ENCODE assay signal across 6 cellular contexts in genomic region chr4:133585323-133585722, GRCh38.
"Had no signal": no experiment of that assay in that cellular context is flagged by ENCODE, and none has a peak within 500 bp of the region (broad histone marks: within the 10 kb centered on the region; RNA-seq: fewer than 3 reads in every experiment).

No MANE protein-coding gene starts in this region.

- H3K9me3 Mint-ChIP-seq: HFFc6, IgD-negative memory B cell had no signal

- H3K9me3 ChIP-seq: HAP-1 had no signal

- H3K27me3 Mint-ChIP-seq: IgD-negative memory B cell had no signal

- H3K27ac ChIP-seq: HL-60 had no signal

- DNase-seq: HFFc6 had no signal

- H3K4me3 ChIP-seq: GM23338, HAP-1 had no signal

- FAIRE-seq: HepG2 had no signal

- H3K4me2 ChIP-seq: GM23338 had no signal

- H3K36me3 Mint-ChIP-seq: IgD-negative memory B cell had no signal

- H3K27ac Mint-ChIP-seq: GM23338, HFFc6, IgD-negative memory B cell had no signal

- H3K36me3 ChIP-seq: HAP-1 had no signal

- H3K4me1 Mint-ChIP-seq: IgD-negative memory B cell had no signal

- H3K4me3 Mint-ChIP-seq: GM23338, HFFc6, IgD-negative memory B cell had no signal

- H3K4me1 ChIP-seq: HAP-1 had no signal
